Comparison of ENCODE assay signal across 9 cellular contexts in genomic region chr6:80163754-80164187, GRCh38. TPM values are rescaled to one million over a fixed set of nuclear protein-coding genes. Genes with fewer than 3 reads are reported as not detected.
DNase-seq lines count a peak whose midpoint lies in the region; ATAC-seq, FAIRE-seq and TF ChIP-seq lines count a peak whose summit lies in the region.
"Had no signal": no experiment of that assay in that cellular context is flagged by ENCODE, and none has a peak within 500 bp of the region (broad histone marks: within the 10 kb centered on the region; RNA-seq: fewer than 3 reads in every experiment).

No MANE protein-coding gene starts in this region.

- TF ChIP-seq POLR2A in H1 (IDR thresholded peaks at IDR 0.05; ENCODE audit: control extremely low read depth in 1 of 2, low read depth in 2 of 2, low read length in 2 of 2) (no peak), lower leg skin (IDR thresholded peaks at IDR 0.05) (no peak), stomach (IDR thresholded peaks at IDR 0.05) (no peak)

- H3K9ac ChIP-seq in H1 (replicated peaks in 1 of 4; ENCODE audit: extremely low read depth in 1 of 4, low read depth in 3 of 4, low read length in 3 of 4), result peak overlapping the region in 1 of 4 experiments; percentile 40; a peak in 1 of 7 replicates

- no peak overlapping the region for H3K4me2 ChIP-seq in H1 (ENCODE audit: insufficient read depth in 1 of 2, low read depth in 2 of 2, low read length in 2 of 2)

- no peak overlapping the region for H3K18ac ChIP-seq in H1 (ENCODE audit: extremely low read depth, low read length)

- H3K4me3 ChIP-seq in H1 (ENCODE audit: extremely low read depth in 1 of 4, insufficient read depth in 2 of 4, low read depth in 3 of 4, low read length in 4 of 4) (no peak overlapping the region), upper lobe of right lung (no peak overlapping the region), lower leg skin (ENCODE audit: low read depth, poor library complexity, severe bottlenecking) (no peak overlapping the region), stomach (no peak overlapping the region)

- DNase-seq in activated naive CD4-positive, alpha-beta T cell treated with anti-CD3 and anti-CD28 coated beads, Interleukin-2, amount 50 U/mL, for 72 hours (ENCODE audit: low spot score in 2 of 2), result no peak
- no peak for DNase-seq in activated naive CD4-positive, alpha-beta T cell treated with anti-CD3 and anti-CD28 coated beads, Interleukin-2, amount 50 U/mL, for 16 hours
- DNase-seq in NCI-H2029 (lab: John Stamatoyannopoulos, UW) (peak; percentile 31), H1 (ENCODE audit: low read depth in 1 of 2, low spot score in 2 of 2) (no peak), upper lobe of right lung (no peak), lower leg skin (ENCODE audit: low spot score in 2 of 2) (no peak), stomach (no peak)

- H3K27ac Mint-ChIP-seq in activated naive CD4-positive, alpha-beta T cell treated with anti-CD3 and anti-CD28 coated beads, Interleukin-2, amount 50 U/mL, for 72 hours, result no peak overlapping the region

- intact Hi-C loops in upper lobe of right lung (cut with DNase I), result no loop called here
- intact Hi-C loops in lower leg skin (cut with DNase I; ENCODE audit: low total_unique reads), result no loop called here
- intact Hi-C loops in stomach (cut with DNase I; ENCODE audit: low total_unique reads), result no loop called here

- H3K4me1 ChIP-seq in H1 (replicated peaks in 1 of 4; ENCODE audit: control insufficient read depth in 3 of 4, insufficient read depth in 4 of 4, low read length in 3 of 4), result no peaks in the 10 kb centered on the region; a peak in 1 of 7 replicates
- no peaks in the 10 kb centered on the region for H3K4me1 ChIP-seq in upper lobe of right lung
- H3K4me1 ChIP-seq in stomach, result peaks cover 0 to 13% (median 9%) of the 10 kb centered on the region in 4 donors

- TF ChIP-seq RAD21 in H1 (IDR thresholded peaks at IDR 0.05 in 1 of 2, conservative IDR thresholded peaks at IDR 0.05 in 1 of 2; ENCODE audit: low read depth in 2 of 2, low read length in 2 of 2), result no peak

- no peak overlapping the region for H4K91ac ChIP-seq in H1 (replicated peaks; ENCODE audit: insufficient read length, low read length)

- H3K9me3 ChIP-seq in H1 (ENCODE audit: insufficient read depth in 2 of 2, low read depth in 1 of 2, low read length in 1 of 2) (no peaks in the 10 kb centered on the region), upper lobe of right lung (no peaks in the 10 kb centered on the region), stomach (no peaks in the 10 kb centered on the region)

- no peak for FAIRE-seq in H1 (lab: Jason Lieb, UNC)
- FAIRE-seq: G401.6 had no signal

- H3K23me2 ChIP-seq in H1 (ENCODE audit: low read depth, low read length), result no peaks in the 10 kb centered on the region; the same call in 1 of the 2 replicates

- H2BK15ac ChIP-seq in H1 (ENCODE audit: low read length), result no peak overlapping the region

- no peak overlapping the region for H4K5ac ChIP-seq in H1 (ENCODE audit: insufficient read length, low read depth, low read length)

- no peak overlapping the region for H3K56ac ChIP-seq in H1 (replicated peaks; ENCODE audit: insufficient read length, low read depth, low read length)

- H4K20me1 ChIP-seq in H1 (replicated peaks in 1 of 2; ENCODE audit: control insufficient read depth in 1 of 2, insufficient read depth in 2 of 2, low read length in 2 of 2), result no peaks in the 10 kb centered on the region

- H2AFZ ChIP-seq in H1 (ENCODE audit: low read length), result no peak overlapping the region

- no peak overlapping the region for H2BK20ac ChIP-seq in H1 (ENCODE audit: low read length)

- 0 out of 2 replicates have a peak overlapping the region, but pooled peaks have one; percentile 6 for H3K27ac ChIP-seq in H1 (ENCODE audit: low read depth, low read length)
- H3K27ac ChIP-seq in upper lobe of right lung, result no peak overlapping the region
- H3K27ac ChIP-seq in stomach, result no peak overlapping the region

- no peak overlapping the region for H2AK5ac ChIP-seq in H1 (ENCODE audit: low read depth, low read length)

- TF ChIP-seq EP300 in H1 (IDR thresholded peaks at IDR 0.05; ENCODE audit: borderline replicate concordance in 1 of 2, low read depth in 2 of 2, low read length in 2 of 2), result no peak
- TF ChIP-seq EP300 in stomach (IDR thresholded peaks at IDR 0.05), result no peak

- no peak overlapping the region for H2BK12ac ChIP-seq in H1 (ENCODE audit: low read depth, low read length)

- peak; percentile 68 to 77 for ATAC-seq in activated naive CD4-positive, alpha-beta T cell treated with anti-CD3 and anti-CD28 coated beads, Interleukin-2, amount 50 U/mL, for 72 hours
- ATAC-seq in HG02678 (IDR thresholded peaks at IDR 0.05; ENCODE audit: unreplicated experiment) (peak; percentile 71), upper lobe of right lung (peak; percentile 55)

- CTCF ChIA-PET in H1 (lab: Charles Lee; ENCODE audit: partially characterized antibody), result interaction anchor here (1.7 kb wide), 1 partner anchor 51 kb away, joined by 4 read pairs; no protein-coding TSS in a partner anchor

- no peaks in the 10 kb centered on the region for H3K36me3 Mint-ChIP-seq in activated naive CD4-positive, alpha-beta T cell treated with anti-CD3 and anti-CD28 coated beads, Interleukin-2, amount 50 U/mL, for 72 hours

- no peak overlapping the region for H3K23ac ChIP-seq in H1 (ENCODE audit: insufficient read length)

- H3K14ac ChIP-seq in H1 (ENCODE audit: insufficient read length), result no peak overlapping the region

- H4K8ac ChIP-seq in H1 (ENCODE audit: extremely low read depth, insufficient read depth, low read length), result no peak overlapping the region

- H3K27me3 ChIP-seq in H1 (replicated peaks in 1 of 4; ENCODE audit: control insufficient read depth in 3 of 4, extremely low read depth in 1 of 4, insufficient read depth in 3 of 4, low read length in 3 of 4) (no peaks in the 10 kb centered on the region), upper lobe of right lung (no peaks in the 10 kb centered on the region), stomach (no peaks in the 10 kb centered on the region)

- H2BK5ac ChIP-seq in H1 (ENCODE audit: low read depth, low read length), result no peak overlapping the region

- POLR2A ChIA-PET in H1 (lab: Charles Lee; ENCODE audit: partially characterized antibody), result no interaction called here

- no peak for TF ChIP-seq CTCF in H1 (IDR thresholded peaks at IDR 0.05; ENCODE audit: control extremely low read depth in 1 of 3, insufficient read depth in 1 of 3, low read depth in 1 of 3, low read length in 3 of 3)
- TF ChIP-seq CTCF in upper lobe of right lung (IDR thresholded peaks at IDR 0.05), result no peak
- TF ChIP-seq CTCF in lower leg skin (IDR thresholded peaks at IDR 0.05), result no peak
- TF ChIP-seq CTCF in stomach (IDR thresholded peaks at IDR 0.05), result no peak

- H3K9me3 Mint-ChIP-seq in activated naive CD4-positive, alpha-beta T cell treated with anti-CD3 and anti-CD28 coated beads, Interleukin-2, amount 50 U/mL, for 72 hours, result no peaks in the 10 kb centered on the region

- no peaks in the 10 kb centered on the region; the same call in 1 of the 2 replicates for H3K79me1 ChIP-seq in H1 (ENCODE audit: low read depth, low read length)

- no peak overlapping the region for H2BK120ac ChIP-seq in H1 (replicated peaks; ENCODE audit: low read depth, low read length)

- WGBS in H1 (ENCODE audit: extremely low coverage in 1 of 2, insufficient coverage in 1 of 2, insufficient read length in 1 of 2, insufficient replicate concordance in 2 of 2, low coverage in 1 of 2, low lambda C conversion rate in 2 of 2, missing lambda C conversion rate in 1 of 2), 2 experiments, result 87% methylated on average over 3 of the region's 3 CpGs; no CpG with 5 or more reads in 1 of the 2 experiments
- 49 to 55% methylated on average over 3 of the region's 3 CpGs for WGBS in lower leg skin, 2 donors
- WGBS in stomach, 5 donors, result 64 to 72% (median 67%) methylated on average over 3 of the region's 3 CpGs

- peaks cover 0 to 4% (median 0%) of the 10 kb centered on the region in 4 experiments; a peak in 2 of 8 replicates for H3K36me3 ChIP-seq in H1 (ENCODE audit: control insufficient read depth in 2 of 4, insufficient read depth in 4 of 4, low read length in 3 of 4)
- H3K36me3 ChIP-seq in upper lobe of right lung, result no peaks in the 10 kb centered on the region
- peaks cover 0 to 13% (median 5%) of the 10 kb centered on the region in 4 donors for H3K36me3 ChIP-seq in stomach

- H3K79me2 ChIP-seq in H1 (ENCODE audit: control insufficient read depth in 1 of 2, insufficient read depth in 2 of 2, low read length in 2 of 2), result no peaks in the 10 kb centered on the region

- H3K4ac ChIP-seq in H1 (replicated peaks; ENCODE audit: insufficient read length, low read depth, low read length), result no peak overlapping the region

TF ChIP-seq in H1, 55 proteins besides CTCF, POLR2A, EP300 and RAD21 (continues in another document):
- TF ChIP-seq, protein P1, sequence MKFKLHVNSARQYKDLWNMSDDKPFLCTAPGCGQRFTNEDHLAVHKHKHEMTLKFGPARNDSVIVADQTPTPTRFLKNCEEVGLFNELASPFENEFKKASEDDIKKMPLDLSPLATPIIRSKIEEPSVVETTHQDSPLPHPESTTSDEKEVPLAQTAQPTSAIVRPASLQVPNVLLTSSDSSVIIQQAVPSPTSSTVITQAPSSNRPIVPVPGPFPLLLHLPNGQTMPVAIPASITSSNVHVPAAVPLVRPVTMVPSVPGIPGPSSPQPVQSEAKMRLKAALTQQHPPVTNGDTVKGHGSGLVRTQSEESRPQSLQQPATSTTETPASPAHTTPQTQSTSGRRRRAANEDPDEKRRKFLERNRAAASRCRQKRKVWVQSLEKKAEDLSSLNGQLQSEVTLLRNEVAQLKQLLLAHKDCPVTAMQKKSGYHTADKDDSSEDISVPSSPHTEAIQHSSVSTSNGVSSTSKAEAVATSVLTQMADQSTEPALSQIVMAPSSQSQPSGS (IDR thresholded peaks at IDR 0.05; ENCODE audit: low read length), result no peak
- TF ChIP-seq MAX (IDR thresholded peaks at IDR 0.05), result no peak

RNA-seq across cellular contexts. Expression of gene BCKDHB, which starts 57.3 kb away (rescaled TPM):
- 10 to 100 TPM; 15.2 to 20.5 TPM for total RNA-seq in activated naive CD4-positive, alpha-beta T cell treated with anti-CD3 and anti-CD28 coated beads, Interleukin-2, amount 50 U/mL, for 72 hours
- total RNA-seq in H1 (2021; fragmentation: NEBNext Ultra II Directional; extraction: Animal tissue kit (Norgen Biotek cat#: 25700)), result 26.2 and 30.8 TPM in 2 replicates
- polyA plus RNA-seq in H1 (2011; rRNA removed) (11.8 and 22.1 TPM in 2 replicates), stomach (10 to 100 TPM in 2 of 3 donors, 1 to 10 TPM in 1; 7.8 to 16.5 (median 13.1) TPM)
- 22.1 TPM for polyA plus RNA-seq in H1 (2011; cell fraction: cytosol; rRNA removed)
- polyA plus RNA-seq in H1 (2011; cell fraction: nucleus; rRNA removed), result 8.2 TPM
- polyA plus RNA-seq in H1 (2012, experiment 1 of 2), result 20.0 to 26.0 TPM (median 21.3 TPM) in 4 replicates
- 6.1 TPM for polyA plus RNA-seq in H1 (2012, experiment 2 of 2)
- 13.9 TPM for polyA plus RNA-seq in H1 (2013, experiment 1 of 2)
- polyA plus RNA-seq in H1 (2013, experiment 2 of 2), result 13.3 TPM
- 27.3 and 27.8 TPM in 2 replicates for polyA minus RNA-seq in H1 (2011; rRNA and poly(A)+ RNA removed)
- polyA minus RNA-seq in H1 (2011; cell fraction: cytosol; rRNA and poly(A)+ RNA removed), result 11.7 TPM
- polyA minus RNA-seq in H1 (2011; cell fraction: nucleus; rRNA and poly(A)+ RNA removed), result 74.2 TPM
- total RNA-seq in upper lobe of right lung (17.6 TPM), lower leg skin (10 to 100 TPM in 3 of 4 donors, 1 to 10 TPM in 1; 7.8 to 17.1 (median 11.1) TPM), stomach (10 to 100 TPM; 16.7 to 44.6 (median 26.3) TPM)
